In the genomic region with DNA sequence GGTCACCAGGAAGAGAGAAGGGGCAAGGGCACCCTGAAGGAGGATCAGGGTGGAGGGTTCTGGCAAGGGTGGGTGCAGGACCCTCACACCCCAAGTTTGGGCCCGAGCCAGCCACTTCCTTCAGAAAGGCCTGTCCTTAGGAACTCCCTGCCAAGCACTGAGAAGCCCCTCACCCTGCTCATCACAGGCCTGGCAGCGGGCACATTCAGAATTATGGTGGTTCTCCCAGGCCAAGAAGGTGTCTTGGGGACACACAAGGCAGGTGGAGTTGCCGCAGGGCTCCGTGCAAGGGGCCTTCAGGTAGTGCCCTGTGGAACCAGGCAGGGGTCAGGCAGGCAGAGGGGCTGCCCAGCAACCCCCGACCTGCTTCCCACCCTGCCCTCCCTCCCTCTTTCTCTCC, we compare ENCODE assay signal across 15 cellular contexts. TPM values are rescaled to one million over a fixed set of nuclear protein-coding genes. Genes with fewer than 3 reads are reported as not detected.
DNase-seq lines count a peak whose midpoint lies in the region; ATAC-seq and TF ChIP-seq lines count a peak whose summit lies in the region.
"Had no signal": no experiment of that assay in that cellular context is flagged by ENCODE, and none has a peak within 500 bp of the region (broad histone marks: within the 10 kb centered on the region; RNA-seq: fewer than 3 reads in every experiment).

No MANE protein-coding gene starts in this region.

- no peak overlapping the region for H3K14ac ChIP-seq in mesenchymal stem cell (ENCODE audit: low read length in 2 of 2)

- no peak overlapping the region for H3K4me2 ChIP-seq in mesenchymal stem cell (ENCODE audit: low read length, poor library complexity, severe bottlenecking)

- H3K9me3 Mint-ChIP-seq in activated CD4-positive, alpha-beta T cell treated with anti-CD3 and anti-CD28 coated beads, Interleukin-2, amount 10 ng/mL, durations not matched to agents 7 days and 5 days: no peaks in the 10 kb centered on the region
- H3K9me3 Mint-ChIP-seq in CD8-positive, alpha-beta T cell: no peaks in the 10 kb centered on the region
- no peaks in the 10 kb centered on the region for H3K9me3 Mint-ChIP-seq in activated naive CD4-positive, alpha-beta T cell treated with anti-CD3 and anti-CD28 coated beads, Interleukin-2, amount 10 ng/mL, durations not matched to agents 7 days and 5 days
- no peaks in the 10 kb centered on the region for H3K9me3 Mint-ChIP-seq in naive thymus-derived CD8-positive, alpha-beta T cell

- no peak overlapping the region for H2AFZ ChIP-seq in mesenchymal stem cell (ENCODE audit: low read depth, low read length)

- no peaks in the 10 kb centered on the region for H3K79me1 ChIP-seq in mesenchymal stem cell (replicated peaks; ENCODE audit: low read length, poor library complexity, severe bottlenecking)

- intact Hi-C loops in CD8-positive, alpha-beta T cell (cut with DNase I, micrococcal nuclease): no loop called here

- H3K18ac ChIP-seq in mesenchymal stem cell (ENCODE audit: low read depth in 1 of 2, low read length in 2 of 2): no peak overlapping the region

- peaks cover 57% of the 10 kb centered on the region for H3K4me1 Mint-ChIP-seq in activated CD4-positive, alpha-beta T cell treated with anti-CD3 and anti-CD28 coated beads, Interleukin-2, amount 10 ng/mL, durations not matched to agents 7 days and 5 days
- peaks cover 40% of the 10 kb centered on the region for H3K4me1 Mint-ChIP-seq in CD8-positive, alpha-beta T cell (ENCODE audit: low read depth)
- H3K4me1 Mint-ChIP-seq in activated naive CD4-positive, alpha-beta T cell treated with anti-CD3 and anti-CD28 coated beads, Interleukin-2, amount 10 ng/mL, durations not matched to agents 7 days and 5 days: peaks cover 57% of the 10 kb centered on the region
- H3K4me1 Mint-ChIP-seq in naive thymus-derived CD8-positive, alpha-beta T cell: peaks cover 26 to 52% (median 44%) of the 10 kb centered on the region in 4 donors

- H4K91ac ChIP-seq in mesenchymal stem cell (ENCODE audit: low read length): no peak overlapping the region

- H3K27ac Mint-ChIP-seq in activated CD4-positive, alpha-beta T cell treated with anti-CD3 and anti-CD28 coated beads, Interleukin-2, amount 10 ng/mL, durations not matched to agents 7 days and 5 days: peak overlapping the region; percentile 90
- peak overlapping the region; percentile 95 for H3K27ac Mint-ChIP-seq in CD8-positive, alpha-beta T cell
- H3K27ac Mint-ChIP-seq in activated naive CD4-positive, alpha-beta T cell treated with anti-CD3 and anti-CD28 coated beads, Interleukin-2, amount 10 ng/mL, durations not matched to agents 7 days and 5 days: peak overlapping the region; percentile 90
- peak overlapping the region; percentile 87 to 96 (median 93) for H3K27ac Mint-ChIP-seq in naive thymus-derived CD8-positive, alpha-beta T cell

- H3K4me3 ChIP-seq in CD8-positive, alpha-beta T cell (ENCODE audit: low read depth, low read length): peak overlapping the region; percentile 95
- H3K4me3 ChIP-seq in mesenchymal stem cell (ENCODE audit: insufficient read depth in 1 of 2, low read depth in 1 of 2, low read length in 2 of 2): no peak overlapping the region

- no peaks in the 10 kb centered on the region for H3K27me3 ChIP-seq in CD8-positive, alpha-beta T cell (ENCODE audit: insufficient read depth, low read length)
- H3K27me3 ChIP-seq in mesenchymal stem cell (ENCODE audit: control insufficient read depth in 1 of 2, insufficient read depth in 1 of 2, low read length in 2 of 2): peaks cover 0 to 28% of the 10 kb centered on the region in 2 experiments

- H3K9me3 ChIP-seq in CD8-positive, alpha-beta T cell (ENCODE audit: low read length): no peaks in the 10 kb centered on the region
- H3K9me3 ChIP-seq in mesenchymal stem cell (ENCODE audit: control insufficient read depth, low read length): no peaks in the 10 kb centered on the region
- H3K9me3 ChIP-seq: stomach had no signal

- H2AK5ac ChIP-seq in mesenchymal stem cell (ENCODE audit: low read length, severe bottlenecking): no peak overlapping the region

- no peak for DNase-seq in activated CD4-positive, alpha-beta T cell treated with anti-CD3 and anti-CD28 coated beads, Interleukin-2, amount 10 ng/mL, durations not matched to agents 7 days and 5 days
- DNase-seq in activated CD4-positive, alpha-beta T cell treated with anti-CD3 and anti-CD28 coated beads for 4 hours: no peak
- DNase-seq in CD8-positive, alpha-beta T cell: no peak
- no peak for DNase-seq in activated naive CD4-positive, alpha-beta T cell treated with anti-CD3 and anti-CD28 coated beads, Interleukin-2, amount 10 ng/mL, durations not matched to agents 7 days and 5 days
- no peak for DNase-seq in naive thymus-derived CD8-positive, alpha-beta T cell
- DNase-seq in mesenchymal stem cell (no peak), EL (no peak)
- DNase-seq: Karpas-422, NCI-H2171 treated with DMSO at 0.1 percent for 48 hours had no signal

- no peak overlapping the region for H3K4ac ChIP-seq in mesenchymal stem cell (ENCODE audit: low read depth in 1 of 2, low read length in 2 of 2)

- no peak overlapping the region for H2BK5ac ChIP-seq in mesenchymal stem cell (ENCODE audit: low read depth, low read length, poor library complexity, severe bottlenecking)

- peaks cover 22% of the 10 kb centered on the region for H3K36me3 ChIP-seq in CD8-positive, alpha-beta T cell (ENCODE audit: insufficient read depth, low read length)
- H3K36me3 ChIP-seq in mesenchymal stem cell (ENCODE audit: control insufficient read depth in 1 of 2, insufficient read depth in 2 of 2, low read depth in 1 of 2, low read length in 2 of 2): peaks cover 31 to 84% of the 10 kb centered on the region in 2 experiments

- no peak overlapping the region for H4K8ac ChIP-seq in mesenchymal stem cell (ENCODE audit: low read length)

- H3K4me1 ChIP-seq in CD8-positive, alpha-beta T cell (ENCODE audit: insufficient read depth, low read length): peaks cover 47% of the 10 kb centered on the region
- H3K4me1 ChIP-seq in mesenchymal stem cell (ENCODE audit: control insufficient read depth, insufficient read depth, low read depth, low read length): peaks cover 3% of the 10 kb centered on the region

- H2BK120ac ChIP-seq in mesenchymal stem cell (ENCODE audit: low read depth, low read length): no peak overlapping the region

- H3K27me3 Mint-ChIP-seq in activated CD4-positive, alpha-beta T cell treated with anti-CD3 and anti-CD28 coated beads, Interleukin-2, amount 10 ng/mL, durations not matched to agents 7 days and 5 days: no peaks in the 10 kb centered on the region
- no peaks in the 10 kb centered on the region for H3K27me3 Mint-ChIP-seq in CD8-positive, alpha-beta T cell (ENCODE audit: low read depth)
- no peaks in the 10 kb centered on the region for H3K27me3 Mint-ChIP-seq in activated naive CD4-positive, alpha-beta T cell treated with anti-CD3 and anti-CD28 coated beads, Interleukin-2, amount 10 ng/mL, durations not matched to agents 7 days and 5 days
- H3K27me3 Mint-ChIP-seq in naive thymus-derived CD8-positive, alpha-beta T cell: peaks cover 0 to 2% (median 0%) of the 10 kb centered on the region in 5 donors

- H3K27ac ChIP-seq in CD8-positive, alpha-beta T cell (ENCODE audit: low read depth, low read length): peak overlapping the region; percentile 72
- no peak overlapping the region for H3K27ac ChIP-seq in mesenchymal stem cell (ENCODE audit: low read length, poor library complexity, severe bottlenecking)

- ATAC-seq in CD8-positive, alpha-beta T cell: no peak
- no peak for ATAC-seq in naive thymus-derived CD8-positive, alpha-beta T cell
- ATAC-seq in HG02884 (IDR thresholded peaks at IDR 0.05; ENCODE audit: unreplicated experiment): no peak
- ATAC-seq: SK-N-SH treated with all-trans-retinoic acid at 6 μM for 48 hours had no signal

- 95% methylated on average over 5 of the region's 5 CpGs for WGBS in mesenchymal stem cell

- no peak overlapping the region for H2BK12ac ChIP-seq in mesenchymal stem cell (ENCODE audit: low read length in 2 of 2)

- no peak overlapping the region for H2BK15ac ChIP-seq in mesenchymal stem cell (ENCODE audit: low read depth, poor library complexity, severe bottlenecking)

- H3K36me3 Mint-ChIP-seq in activated CD4-positive, alpha-beta T cell treated with anti-CD3 and anti-CD28 coated beads, Interleukin-2, amount 10 ng/mL, durations not matched to agents 7 days and 5 days (ENCODE audit: low read depth): peaks cover 42% of the 10 kb centered on the region
- peaks cover 42% of the 10 kb centered on the region for H3K36me3 Mint-ChIP-seq in CD8-positive, alpha-beta T cell
- H3K36me3 Mint-ChIP-seq in activated naive CD4-positive, alpha-beta T cell treated with anti-CD3 and anti-CD28 coated beads, Interleukin-2, amount 10 ng/mL, durations not matched to agents 7 days and 5 days: peaks cover 40% of the 10 kb centered on the region
- H3K36me3 Mint-ChIP-seq in naive thymus-derived CD8-positive, alpha-beta T cell: peaks cover 0 to 35% (median 12%) of the 10 kb centered on the region in 3 donors

- POLR2A ChIA-PET in activated CD4-positive, alpha-beta T cell treated with anti-CD3 and anti-CD28 coated beads, Interleukin-2, amount 10 ng/mL, durations not matched to agents 7 days and 5 days (lab: Charles Lee): no interaction called here
- POLR2A ChIA-PET in CD8-positive, alpha-beta T cell (lab: Charles Lee): interaction anchor here (0.6 to 1.4 kb wide), 3 partner anchors 11 to 24 kb away, joined by 3 to 5 read pairs (median 4); no protein-coding TSS in a partner anchor
- POLR2A ChIA-PET in naive thymus-derived CD8-positive, alpha-beta T cell (lab: Charles Lee): interaction anchor here (1.4 to 3.8 kb wide), 4 partner anchors 10 to 33 kb away, joined by 4 to 25 read pairs (median 8); no protein-coding TSS in a partner anchor

- TF ChIP-seq CTCF in CD8-positive, alpha-beta T cell (IDR thresholded peaks at IDR 0.05): no peak

- peak overlapping the region; percentile 79 for H3K4me3 Mint-ChIP-seq in activated CD4-positive, alpha-beta T cell treated with anti-CD3 and anti-CD28 coated beads, Interleukin-2, amount 10 ng/mL, durations not matched to agents 7 days and 5 days
- peak overlapping the region; percentile 91 for H3K4me3 Mint-ChIP-seq in CD8-positive, alpha-beta T cell
- H3K4me3 Mint-ChIP-seq in activated naive CD4-positive, alpha-beta T cell treated with anti-CD3 and anti-CD28 coated beads, Interleukin-2, amount 10 ng/mL, durations not matched to agents 7 days and 5 days: peak overlapping the region; percentile 86
- peak overlapping the region; percentile 88 to 97 (median 91) for H3K4me3 Mint-ChIP-seq in naive thymus-derived CD8-positive, alpha-beta T cell

- no peak overlapping the region for H3K23ac ChIP-seq in mesenchymal stem cell (ENCODE audit: low read length in 2 of 2)

- no peak overlapping the region for H3K9ac ChIP-seq in mesenchymal stem cell (ENCODE audit: low read length)

- CTCF ChIA-PET in activated CD4-positive, alpha-beta T cell treated with anti-CD3 and anti-CD28 coated beads, Interleukin-2, amount 10 ng/mL, durations not matched to agents 7 days and 5 days (lab: Charles Lee): interaction anchor here (1.0 to 1.9 kb wide), 4 partner anchors 10 to 90 kb away, joined by 3 to 5 read pairs (median 4); a partner anchor contains a TSS
- CTCF ChIA-PET in CD8-positive, alpha-beta T cell (lab: Charles Lee): interaction anchor here (3.1 to 3.8 kb wide), 2 partner anchors 10 to 15 kb away, joined by 14 to 21 read pairs; no protein-coding TSS in a partner anchor
- CTCF ChIA-PET in activated naive CD4-positive, alpha-beta T cell treated with anti-CD3 and anti-CD28 coated beads, Interleukin-2, amount 10 ng/mL, durations not matched to agents 7 days and 5 days (lab: Charles Lee): interaction anchor here (2.5 kb wide), 1 partner anchor 24 kb away, joined by 7 read pairs; no protein-coding TSS in a partner anchor

RNA-seq across cellular contexts. Expression of a gene that starts 1.1 kb away (rescaled TPM):
- total RNA-seq in activated CD4-positive, alpha-beta T cell treated with anti-CD3 and anti-CD28 coated beads, Interleukin-2, amount 10 ng/mL, durations not matched to agents 7 days and 5 days: 10 to 100 TPM; 88.5 to 92.8 TPM
- total RNA-seq in CD8-positive, alpha-beta T cell: 100 to 1,000 TPM; 178 to 185 TPM
- total RNA-seq in naive thymus-derived CD8-positive, alpha-beta T cell: 100 to 1,000 TPM; 378 to 381 TPM
- 10 to 100 TPM in 2 of 3 donors, 1 to 10 TPM in 1; 7.2 to 28.7 (median 10.6) TPM for polyA plus RNA-seq in naive thymus-derived CD8-positive, alpha-beta T cell
- 2.9 TPM for polyA plus RNA-seq in mesenchymal stem cell (2013, experiment 1 of 2)
- 2.4 TPM for polyA plus RNA-seq in mesenchymal stem cell (2013, experiment 2 of 2)

RNA-seq across cellular contexts. Expression of a gene that starts 26.6 kb away (rescaled TPM):
- 1 to 10 TPM; 1.3 to 1.8 TPM for total RNA-seq in activated CD4-positive, alpha-beta T cell treated with anti-CD3 and anti-CD28 coated beads, Interleukin-2, amount 10 ng/mL, durations not matched to agents 7 days and 5 days
- 1 to 10 TPM; 4.0 to 5.0 TPM for total RNA-seq in CD8-positive, alpha-beta T cell
- total RNA-seq in naive thymus-derived CD8-positive, alpha-beta T cell: 1 to 10 TPM; 6.3 to 7.0 TPM
- polyA plus RNA-seq in naive thymus-derived CD8-positive, alpha-beta T cell: 1 to 10 TPM in 1 of 3 donors, under 1 TPM in 2; 0.57 to 1.4 (median 0.59) TPM
- polyA plus RNA-seq in mesenchymal stem cell (2013, experiment 1 of 2): 6.5 TPM
- polyA plus RNA-seq in mesenchymal stem cell (2013, experiment 2 of 2): 6.7 TPM

RNA-seq across cellular contexts. Expression of a gene that starts 40.3 kb away (rescaled TPM):
- under 1 TPM; 0.56 to 0.77 TPM for total RNA-seq in activated CD4-positive, alpha-beta T cell treated with anti-CD3 and anti-CD28 coated beads, Interleukin-2, amount 10 ng/mL, durations not matched to agents 7 days and 5 days
- 1 to 10 TPM; 2.7 to 5.5 TPM for total RNA-seq in CD8-positive, alpha-beta T cell
- 1 to 10 TPM; 2.3 to 2.4 TPM for total RNA-seq in naive thymus-derived CD8-positive, alpha-beta T cell
- under 1 TPM; 0.12 to 0.81 (median 0.15) TPM for polyA plus RNA-seq in naive thymus-derived CD8-positive, alpha-beta T cell
- 0.06 TPM for polyA plus RNA-seq in mesenchymal stem cell (2013, experiment 1 of 2)
- not detected for polyA plus RNA-seq in mesenchymal stem cell (2013, experiment 2 of 2)
- total RNA-seq: A673, Daoy had no signal

RNA-seq across cellular contexts. Expression of a gene that starts 45.2 kb away (rescaled TPM):
- total RNA-seq in activated CD4-positive, alpha-beta T cell treated with anti-CD3 and anti-CD28 coated beads, Interleukin-2, amount 10 ng/mL, durations not matched to agents 7 days and 5 days: under 1 TPM; 0.21 to 0.30 TPM
- total RNA-seq in CD8-positive, alpha-beta T cell: not detected
- total RNA-seq in naive thymus-derived CD8-positive, alpha-beta T cell: not detected
- not detected for polyA plus RNA-seq in naive thymus-derived CD8-positive, alpha-beta T cell
- 0.07 TPM for polyA plus RNA-seq in mesenchymal stem cell (2013, experiment 1 of 2)
- polyA plus RNA-seq in mesenchymal stem cell (2013, experiment 2 of 2): 0.05 TPM
- total RNA-seq: A673, Daoy, HT-29 had no signal
